In genomic region chr5:127910307-127910956, GRCh38 we compare ENCODE assay signal across 24 cellular contexts.
"Had no signal": no experiment of that assay in that cellular context is flagged by ENCODE, and none has a peak within 500 bp of the region (broad histone marks: within the 10 kb centered on the region; RNA-seq: fewer than 3 reads in every experiment).

No MANE protein-coding gene starts in this region.

- FAIRE-seq: keratinocyte, small intestine had no signal

- H3K4me1 ChIP-seq: ascending aorta, colonic mucosa, left lung, psoas muscle, right lobe of liver, vagina had no signal

- H3K9me3 Mint-ChIP-seq: activated naive CD4-positive, alpha-beta T cell treated with anti-CD3 and anti-CD28 coated beads, Interleukin-2, amount 50 U/mL, for 24 hours; central memory CD8-positive, alpha-beta T cell; stimulated activated naive CD8-positive, alpha-beta T cell treated with anti-CD3 and anti-CD28 coated beads, Interleukin-15, Interleukin-2, amounts not matched to agents 100 ng/mL and 50 ng/mL, for 24 hours had no signal

- H3K27ac ChIP-seq: ascending aorta, colonic mucosa, gastrocnemius medialis, left lung, ovary, psoas muscle, right lobe of liver, vagina, WERI-Rb-1 had no signal

- H3K4me1 Mint-ChIP-seq: activated naive CD4-positive, alpha-beta T cell treated with anti-CD3 and anti-CD28 coated beads, Interleukin-2, amount 50 U/mL, for 24 hours; central memory CD8-positive, alpha-beta T cell had no signal

- H3K36me3 Mint-ChIP-seq: activated naive CD4-positive, alpha-beta T cell treated with anti-CD3 and anti-CD28 coated beads, Interleukin-2, amount 50 U/mL, for 24 hours had no signal

- H3K4me3 Mint-ChIP-seq: activated naive CD4-positive, alpha-beta T cell treated with anti-CD3 and anti-CD28 coated beads, Interleukin-2, amount 50 U/mL, for 24 hours; central memory CD8-positive, alpha-beta T cell; naive thymus-derived CD4-positive, alpha-beta T cell; stimulated activated naive CD8-positive, alpha-beta T cell treated with anti-CD3 and anti-CD28 coated beads, Interleukin-15, Interleukin-2, amounts not matched to agents 100 ng/mL and 50 ng/mL, for 24 hours had no signal

- H3K27me3 ChIP-seq: ascending aorta, colonic mucosa, gastrocnemius medialis, left lung, ovary, right lobe of liver, vagina had no signal

- H3K4me3 ChIP-seq: ascending aorta, colonic mucosa, gastrocnemius medialis, left lung, ovary, psoas muscle, right lobe of liver, vagina had no signal

- H3K36me3 ChIP-seq: ascending aorta, colonic mucosa, gastrocnemius medialis, left lung, ovary, right lobe of liver, vagina, WERI-Rb-1 had no signal

- DNase-seq: activated CD4-positive, alpha-beta T cell treated with anti-CD3 and anti-CD28 coated beads for 1 hour; activated CD4-positive, alpha-beta T cell treated with anti-CD3 and anti-CD28 coated beads, Interleukin-2, amount 50 U/mL, for 48 hours; activated gamma-delta T cell; colonic mucosa; erythroblast; gastrocnemius medialis; head of caudate nucleus; left lung; mesenchymal stem cell; naive thymus-derived CD4-positive, alpha-beta T cell; ovary; psoas muscle; right lobe of liver; small intestine; stimulated activated CD4-positive, alpha-beta T cell treated with anti-CD3 and anti-CD28 coated beads, Interleukin-15, amount 100 ng/mL, for 24 hours; stimulated activated CD4-positive, alpha-beta T cell treated with anti-CD3 and anti-CD28 coated beads, Interleukin-2, amount 100 ng/mL, for 48 hours; trophoblast cell had no signal

- H3K27ac Mint-ChIP-seq: activated naive CD4-positive, alpha-beta T cell treated with anti-CD3 and anti-CD28 coated beads, Interleukin-2, amount 50 U/mL, for 24 hours; naive thymus-derived CD4-positive, alpha-beta T cell; stimulated activated naive CD8-positive, alpha-beta T cell treated with anti-CD3 and anti-CD28 coated beads, Interleukin-15, Interleukin-2, amounts not matched to agents 100 ng/mL and 50 ng/mL, for 24 hours had no signal

- ATAC-seq: gastrocnemius medialis; left lung; naive thymus-derived CD4-positive, alpha-beta T cell; psoas muscle; right lobe of liver had no signal

- H3K9me3 ChIP-seq: ascending aorta, colonic mucosa, gastrocnemius medialis, left lung, ovary, psoas muscle, right lobe of liver, vagina had no signal
